10 cellular contexts compared by ENCODE assay signal in the genomic region with DNA sequence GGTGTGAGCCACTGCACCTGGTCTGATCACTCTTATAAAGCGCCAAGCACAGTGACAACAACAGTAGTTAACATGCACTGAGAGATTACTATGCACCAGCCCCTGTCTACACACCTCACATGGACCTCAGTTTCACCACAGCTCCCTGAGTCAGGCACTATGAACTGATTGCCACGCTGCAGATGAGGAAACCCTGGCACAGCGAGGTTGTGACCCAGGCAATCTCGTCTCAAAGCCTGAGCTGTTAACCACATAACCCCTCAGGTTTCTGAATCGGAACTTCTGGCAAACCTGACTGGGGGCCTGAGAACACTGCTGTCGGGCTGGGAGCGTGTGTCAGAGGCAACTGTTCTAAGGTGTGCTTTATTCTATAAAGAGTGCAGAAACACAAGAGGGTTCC. TPM values are rescaled to one million over a fixed set of nuclear protein-coding genes. Genes with fewer than 3 reads are reported as not detected.
DNase-seq lines count a peak whose midpoint lies in the region; ATAC-seq lines count a peak whose summit lies in the region.
"Had no signal": no experiment of that assay in that cellular context is flagged by ENCODE, and none has a peak within 500 bp of the region (broad histone marks: within the 10 kb centered on the region; RNA-seq: fewer than 3 reads in every experiment).

No MANE protein-coding gene starts in this region.

- no peaks in the 10 kb centered on the region for H3K9me3 ChIP-seq in stomach smooth muscle (ENCODE audit: control insufficient read depth in 2 of 2, low read length in 2 of 2)
- H3K9me3 ChIP-seq: upper lobe of right lung had no signal

- CTCF ChIA-PET in activated naive CD4-positive, alpha-beta T cell treated with anti-CD3 and anti-CD28 coated beads, Interleukin-2, amount 10 ng/mL, durations not matched to agents 7 days and 5 days (lab: Charles Lee) = interaction anchor here (1.5 to 1.8 kb wide), 2 partner anchors 32 to 35 kb away, joined by 3 to 4 read pairs; no protein-coding TSS in a partner anchor

- H3K27ac ChIP-seq in stomach smooth muscle (ENCODE audit: low read length) = peak overlapping the region; percentile 53
- H3K27ac ChIP-seq: upper lobe of right lung had no signal

- no peak overlapping the region for H3K9ac ChIP-seq in stomach smooth muscle (ENCODE audit: low read length in 2 of 2)

- no peak overlapping the region for H3K4me3 ChIP-seq in stomach smooth muscle (ENCODE audit: low read length in 2 of 2)
- H3K4me3 ChIP-seq: upper lobe of right lung had no signal

- no peaks in the 10 kb centered on the region for H3K27me3 Mint-ChIP-seq in activated naive CD4-positive, alpha-beta T cell treated with anti-CD3 and anti-CD28 coated beads, Interleukin-2, amount 10 ng/mL, durations not matched to agents 7 days and 5 days
- no peaks in the 10 kb centered on the region for H3K27me3 Mint-ChIP-seq in naive thymus-derived CD8-positive, alpha-beta T cell

- peak; percentile 91 to 92 for ATAC-seq in activated CD4-positive, CD25-positive, alpha-beta regulatory T cell treated with anti-CD3 and anti-CD28 coated beads, Interleukin-2, amount 50 U/mL, for 24 hours
- ATAC-seq in naive thymus-derived CD8-positive, alpha-beta T cell = peak; percentile 63 to 74
- no peak for ATAC-seq in GM18517 (IDR thresholded peaks at IDR 0.05; ENCODE audit: unreplicated experiment)
- ATAC-seq: upper lobe of right lung had no signal

- no peak for DNase-seq in activated CD4-positive, CD25-positive, alpha-beta regulatory T cell (lab: John Stamatoyannopoulos, UW)
- peak; percentile 46 for DNase-seq in activated naive CD4-positive, alpha-beta T cell treated with anti-CD3 and anti-CD28 coated beads, Interleukin-2, amount 10 ng/mL, durations not matched to agents 7 days and 5 days
- peak in 7 of 10 donors; percentile 11 to 45 (median 33) for DNase-seq in naive thymus-derived CD8-positive, alpha-beta T cell
- no peak for DNase-seq in kidney tubule cell (ENCODE audit: low spot score)
- no peak for DNase-seq in SIG-M5 (lab: John Stamatoyannopoulos, UW)
- DNase-seq: NCI-H2081, upper lobe of right lung had no signal

- H3K4me1 ChIP-seq in stomach smooth muscle (ENCODE audit: control insufficient read depth, insufficient read depth, low read length) = peaks cover 61% of the 10 kb centered on the region

- H3K27me3 ChIP-seq in stomach smooth muscle (ENCODE audit: control insufficient read depth in 1 of 2, insufficient read depth in 2 of 2, low read length in 2 of 2) = no peaks in the 10 kb centered on the region
- H3K27me3 ChIP-seq: upper lobe of right lung had no signal

- H3K4me3 Mint-ChIP-seq in activated naive CD4-positive, alpha-beta T cell treated with anti-CD3 and anti-CD28 coated beads, Interleukin-2, amount 10 ng/mL, durations not matched to agents 7 days and 5 days = no peak overlapping the region
- H3K4me3 Mint-ChIP-seq in naive thymus-derived CD8-positive, alpha-beta T cell = peak overlapping the region in 9 of 10 donors; percentile 8 to 71 (median 50)

- H3K27ac Mint-ChIP-seq in activated naive CD4-positive, alpha-beta T cell treated with anti-CD3 and anti-CD28 coated beads, Interleukin-2, amount 10 ng/mL, durations not matched to agents 7 days and 5 days = peak overlapping the region; percentile 86
- H3K27ac Mint-ChIP-seq in naive thymus-derived CD8-positive, alpha-beta T cell = peak overlapping the region; percentile 74 to 96 (median 88)

- no peaks in the 10 kb centered on the region for H3K9me3 Mint-ChIP-seq in activated naive CD4-positive, alpha-beta T cell treated with anti-CD3 and anti-CD28 coated beads, Interleukin-2, amount 10 ng/mL, durations not matched to agents 7 days and 5 days
- no peaks in the 10 kb centered on the region for H3K9me3 Mint-ChIP-seq in naive thymus-derived CD8-positive, alpha-beta T cell

- peaks cover 18% of the 10 kb centered on the region for H3K36me3 Mint-ChIP-seq in activated naive CD4-positive, alpha-beta T cell treated with anti-CD3 and anti-CD28 coated beads, Interleukin-2, amount 10 ng/mL, durations not matched to agents 7 days and 5 days
- peaks cover 0 to 77% (median 4%) of the 10 kb centered on the region in 3 donors for H3K36me3 Mint-ChIP-seq in naive thymus-derived CD8-positive, alpha-beta T cell

- H3K36me3 ChIP-seq in stomach smooth muscle (ENCODE audit: control insufficient read depth in 2 of 2, insufficient read depth in 2 of 2, low read length in 2 of 2) = peaks cover 25 to 27% of the 10 kb centered on the region in 2 donors

- H3K4me1 Mint-ChIP-seq in activated naive CD4-positive, alpha-beta T cell treated with anti-CD3 and anti-CD28 coated beads, Interleukin-2, amount 10 ng/mL, durations not matched to agents 7 days and 5 days = peaks cover 32% of the 10 kb centered on the region
- H3K4me1 Mint-ChIP-seq in naive thymus-derived CD8-positive, alpha-beta T cell = peaks cover 26 to 57% (median 54%) of the 10 kb centered on the region in 4 donors

- POLR2A ChIA-PET in naive thymus-derived CD8-positive, alpha-beta T cell (lab: Charles Lee) = interaction anchor here (0.6 to 0.8 kb wide), 3 partner anchors 34 to 473 kb away, joined by 3 read pairs; no protein-coding TSS in a partner anchor

RNA-seq across cellular contexts. Expression of a gene that starts 38.1 kb away (rescaled TPM):
- total RNA-seq in naive thymus-derived CD8-positive, alpha-beta T cell = 1 to 10 TPM; 1.3 to 1.7 TPM
- under 1 TPM in 1 of 3 donors, not detected in 2; 0.08 TPM for polyA plus RNA-seq in naive thymus-derived CD8-positive, alpha-beta T cell

Comparison
In these comparisons a context has a peak if more than half of its experiments do, and no peak if none do; other contexts are left out.
1. DNase-seq: peak in activated naive CD4-positive, alpha-beta T cell treated with anti-CD3 and anti-CD28 coated beads, Interleukin-2, amount 10 ng/mL, durations not matched to agents 7 days and 5 days (single experiment) and naive thymus-derived CD8-positive, alpha-beta T cell (7 of 10); none in activated CD4-positive, CD25-positive, alpha-beta regulatory T cell (0 of 4), kidney tubule cell (single experiment) and SIG-M5 (single experiment).